Comparison of ENCODE assay signal across 8 cellular contexts in genomic region chr9:137618105-137619067, GRCh38. TPM values are rescaled to one million over a fixed set of nuclear protein-coding genes. Genes with fewer than 3 reads are reported as not detected.
A peak's percentile ranks its signal among the peaks of the same experiment; 100 is the strongest.
DNase-seq lines count a peak whose midpoint lies in the region; ATAC-seq and TF ChIP-seq lines count a peak whose summit lies in the region.

EHMT1 (plus strand) TSS chr9:137619005; CDS start chr9:137619029, 24 bp downstream.

- H3F3A ChIP-seq in smooth muscle cell (ENCODE audit: low read depth), result peaks cover 15% of the 10 kb centered on the region

- peak within 1 kb of the TSS; percentile 71 for H2AFZ ChIP-seq in smooth muscle cell (ENCODE audit: low read depth)

- H3K27me3 ChIP-seq in smooth muscle cell (ENCODE audit: low read depth), result no peaks in the 10 kb centered on the region

- H3K79me2 ChIP-seq in smooth muscle cell (ENCODE audit: low read depth), result peaks cover 57% of the 10 kb centered on the region

- peak within 1 kb of the TSS; percentile 95 for H3K4me3 ChIP-seq in smooth muscle cell

- H3K9ac ChIP-seq in smooth muscle cell (ENCODE audit: low read depth), result peak within 1 kb of the TSS; percentile 94

- H3K4me1 ChIP-seq in smooth muscle cell (ENCODE audit: low read depth), result peaks cover 12% of the 10 kb centered on the region

- H3K4me2 ChIP-seq in smooth muscle cell, result peak within 1 kb of the TSS; percentile 99

- H3K36me3 ChIP-seq in smooth muscle cell (ENCODE audit: low read depth), result no peaks in the 10 kb centered on the region

- in situ Hi-C loops in T47D (cut with HindIII; ENCODE audit: low pct_unique_long_range_greater_than_20kb, low sequenced_read_pairs), result no loop called here

- peaks cover 40% of the 10 kb centered on the region for H4K20me1 ChIP-seq in smooth muscle cell (ENCODE audit: low read depth)

- H3K27ac ChIP-seq in VCaP (peak within 1 kb of the TSS; percentile 98), smooth muscle cell (ENCODE audit: low read depth) (peak within 1 kb of the TSS; percentile 84)

- under 1% methylated on average over 55 of the region's 94 CpGs for WGBS in smooth muscle cell (ENCODE audit: low lambda C conversion rate)

- H3K9me3 ChIP-seq in smooth muscle cell (replicated peaks; ENCODE audit: low read depth), result no peaks in the 10 kb centered on the region

- DNase-seq in NCI-H2081 (lab: John Stamatoyannopoulos, UW), result peak; percentile 77 to 82
- no peak for DNase-seq in NCI-H2081 treated with DMSO at 0.1 percent for 48 hours (lab: John Stamatoyannopoulos, UW)
- DNase-seq in NCI-H2171 treated with DMSO at 0.1 percent for 48 hours (lab: John Stamatoyannopoulos, UW), result peak; percentile 91
- DNase-seq in T47D (ENCODE audit: low read depth in 1 of 2, low spot score in 1 of 2), result peak; percentile 91 to 93
- DNase-seq in iPS-NIHi7 (ENCODE audit: extremely low spot score), result peak; percentile 97
- peak; percentile 67 for DNase-seq in smooth muscle cell (lab: John Stamatoyannopoulos, UW; ENCODE audit: unreplicated experiment)

- ATAC-seq in HG03025 (IDR thresholded peaks at IDR 0.05; ENCODE audit: low FRiP score, unreplicated experiment), result peak; percentile 70

- 0 out of 2 replicates have a peak, but pooled peaks have one; percentile 2 for TF ChIP-seq CTCF in VCaP (conservative IDR thresholded peaks at IDR 0.05)
- no peak for TF ChIP-seq CTCF in smooth muscle cell (IDR thresholded peaks at IDR 0.05; ENCODE audit: borderline replicate concordance, insufficient read depth, poor library complexity, severe bottlenecking)

RNA-seq across cellular contexts. Expression of gene EHMT1, which starts in this region (rescaled TPM):
- 23.1 and 25.6 TPM in 2 replicates for total RNA-seq in smooth muscle cell
- polyA plus RNA-seq in smooth muscle cell, result 34.1 and 56.6 TPM in 2 replicates
